In the genomic region with DNA sequence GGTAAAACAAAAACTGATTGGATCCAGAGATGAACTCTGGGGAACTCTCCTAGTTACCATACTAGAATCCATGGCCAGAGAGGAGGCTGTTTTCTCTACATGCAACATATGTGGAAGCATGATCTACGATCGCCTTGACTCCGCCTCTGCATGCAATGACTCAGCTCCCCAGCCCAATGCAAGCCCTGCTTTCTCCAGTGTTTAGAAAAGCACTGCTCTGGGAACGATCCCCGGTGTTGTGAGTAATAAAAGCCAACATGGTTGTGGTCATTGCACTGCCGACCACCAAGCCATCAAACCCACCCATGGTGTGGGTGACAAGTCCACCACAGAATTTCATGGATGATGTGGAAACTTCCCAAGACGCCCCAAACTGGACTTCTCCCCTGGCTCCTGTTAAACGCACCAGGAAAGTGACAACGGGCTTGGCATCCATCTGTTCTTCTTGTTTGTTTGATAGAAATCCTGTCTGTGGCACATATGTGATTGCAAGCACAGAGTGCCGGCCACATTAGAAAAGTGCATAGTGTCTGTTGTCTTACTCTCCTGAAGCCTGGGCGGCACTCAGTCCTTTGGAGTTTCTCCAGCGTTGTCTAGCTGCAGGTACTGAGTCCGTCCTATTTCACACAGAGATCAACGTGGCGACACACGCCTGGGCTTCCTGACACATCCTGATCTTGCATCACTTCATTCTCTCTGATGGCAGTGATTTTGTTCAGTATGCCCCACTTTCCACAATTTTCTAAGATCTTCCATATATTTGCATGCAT, we compare ENCODE assay signal across 21 cellular contexts. TPM values are rescaled to one million over a fixed set of nuclear protein-coding genes. Genes with fewer than 3 reads are reported as not detected.
"Had no signal": no experiment of that assay in that cellular context is flagged by ENCODE, and none has a peak within 500 bp of the region (broad histone marks: within the 10 kb centered on the region; RNA-seq: fewer than 3 reads in every experiment).

No MANE protein-coding gene starts in this region.

- H3K36me3 Mint-ChIP-seq: activated naive CD8-positive, alpha-beta T cell; mesothelial cell of epicardium had no signal

- H3K9me3 Mint-ChIP-seq: mesothelial cell of epicardium had no signal

- H3K36me3 ChIP-seq: ovary, stomach, upper lobe of left lung had no signal

- H3K4me3 Mint-ChIP-seq: activated naive CD8-positive, alpha-beta T cell; mesothelial cell of epicardium had no signal

- ATAC-seq: activated CD4-positive, CD25-positive, alpha-beta regulatory T cell treated with anti-CD3 and anti-CD28 coated beads, Interleukin-2, amount 50 U/mL, for 24 hours; foreskin keratinocyte had no signal

- H3K27ac ChIP-seq: coronary artery, foreskin keratinocyte, ovary, stomach, testis, upper lobe of left lung had no signal

- H3K27me3 ChIP-seq: foreskin keratinocyte, ovary, testis, upper lobe of left lung had no signal

- H3K4me1 ChIP-seq: foreskin keratinocyte, testis, upper lobe of left lung had no signal

- H3K9me3 ChIP-seq: ovary, stomach, testis, upper lobe of left lung had no signal

- H3K27ac Mint-ChIP-seq: activated naive CD8-positive, alpha-beta T cell; mesothelial cell of epicardium had no signal

- H3K4me3 ChIP-seq: coronary artery, ovary, stomach, testis, upper lobe of left lung had no signal

- DNase-seq: activated CD4-positive, alpha-beta T cell treated with anti-CD3 and anti-CD28 coated beads, Interleukin-2, amount 50 U/mL, for 4 hours; activated gamma-delta T cell treated with Interleukin-2 at 50 U/mL for 16 hours; activated T-cell treated with anti-CD3 and anti-CD28 coated beads, Interleukin-2, amount 50 U/mL, for 48 hours; amniotic stem cell; effector CD4-positive, alpha-beta T cell; foreskin keratinocyte; kidney glomerular epithelial cell; ovary; stimulated activated CD4-positive, alpha-beta T cell treated with anti-CD3 and anti-CD28 coated beads, Interleukin-12 subunit alpha, Interleukin-12 subunit beta, amount 100 ng/mL, for 4 hours; stimulated activated CD4-positive, alpha-beta T cell treated with anti-CD3 and anti-CD28 coated beads, Interleukin-2, amount 100 ng/mL, for 24 hours; stomach; SW 1271; testis had no signal

RNA-seq across cellular contexts. Expression of gene VSTM2B, which starts 36.4 kb away (rescaled TPM):
- total RNA-seq: cardiac septum, foreskin keratinocyte, lower leg skin, mesothelial cell of epicardium, myocyte, stomach, upper lobe of left lung had no signal
- polyA plus RNA-seq: foreskin keratinocyte, ovary, stomach had no signal
